ENCODE assay signal across 29 cellular contexts in genomic region chr5:156798201-156798600, GRCh38. TPM values are rescaled to one million over a fixed set of nuclear protein-coding genes. Genes with fewer than 3 reads are reported as not detected.
"Had no signal": no experiment of that assay in that cellular context is flagged by ENCODE, and none has a peak within 500 bp of the region (broad histone marks: within the 10 kb centered on the region; RNA-seq: fewer than 3 reads in every experiment).

No MANE protein-coding gene starts in this region.

- H3K27ac Mint-ChIP-seq: activated CD4-positive, alpha-beta T cell treated with anti-CD3 and anti-CD28 coated beads, Interleukin-2, amount 10 ng/mL, durations not matched to agents 24 days and 14 days; activated CD8-positive, alpha-beta T cell treated with anti-CD3 and anti-CD28 coated beads, Interleukin-2, amount 10 ng/mL, durations not matched to agents 7 days and 5 days; activated naive CD4-positive, alpha-beta T cell treated with anti-CD3 and anti-CD28 coated beads, Interleukin-2, amount 50 U/mL, for 24 hours; activated T-cell treated with anti-CD3 and anti-CD28 coated beads, Interleukin-2, amount 50 U/mL, for 24 hours; activated T-helper 2 cell treated with anti-CD3 and anti-CD28 coated beads, Interferon-gamma antibody, Interleukin-2, Interleukin-4, amounts not matched to agents 10 μg/mL and 5 μg/mL and 100 μg/mL, durations not matched to agents 14 hours and 24 hours and 36 hours had no signal

- H3K4me1 ChIP-seq: adrenal gland, breast epithelium, SJCRH30 had no signal

- H3K27me3 ChIP-seq: adrenal gland, body of pancreas, breast epithelium, SJCRH30 had no signal

- H3K4me3 ChIP-seq: adrenal gland, body of pancreas, breast epithelium, MG63, SJCRH30, SK-N-MC had no signal

- ATAC-seq: activated CD8-positive, alpha-beta T cell treated with anti-CD3 and anti-CD28 coated beads, Interleukin-2, amount 10 ng/mL, durations not matched to agents 7 days and 5 days; body of pancreas; Panc1 had no signal

- H3K9me3 ChIP-seq: adrenal gland, body of pancreas, breast epithelium, MG63, SJCRH30 had no signal

- H3K27me3 Mint-ChIP-seq: activated naive CD4-positive, alpha-beta T cell treated with anti-CD3 and anti-CD28 coated beads, Interleukin-2, amount 50 U/mL, for 24 hours had no signal

- H3K9me3 Mint-ChIP-seq: activated naive CD4-positive, alpha-beta T cell treated with anti-CD3 and anti-CD28 coated beads, Interleukin-2, amount 50 U/mL, for 24 hours; activated T-cell treated with anti-CD3 and anti-CD28 coated beads, Interleukin-2, amount 50 U/mL, for 24 hours; activated T-helper 2 cell treated with anti-CD3 and anti-CD28 coated beads, Interferon-gamma antibody, Interleukin-2, Interleukin-4, amounts not matched to agents 10 μg/mL and 5 μg/mL and 100 μg/mL, durations not matched to agents 14 hours and 24 hours and 36 hours had no signal

- H3K4me3 Mint-ChIP-seq: activated CD4-positive, alpha-beta T cell treated with anti-CD3 and anti-CD28 coated beads, Interleukin-2, amount 10 ng/mL, durations not matched to agents 24 days and 14 days; activated CD8-positive, alpha-beta T cell treated with anti-CD3 and anti-CD28 coated beads, Interleukin-2, amount 10 ng/mL, durations not matched to agents 7 days and 5 days; activated naive CD4-positive, alpha-beta T cell treated with anti-CD3 and anti-CD28 coated beads, Interleukin-2, amount 50 U/mL, for 24 hours; activated T-cell treated with anti-CD3 and anti-CD28 coated beads, Interleukin-2, amount 50 U/mL, for 24 hours had no signal

- DNase-seq: activated CD4-positive, alpha-beta T cell treated with anti-CD3 and anti-CD28 coated beads, Interleukin-2, amount 10 ng/mL, durations not matched to agents 24 days and 14 days; activated CD4-positive, alpha-beta T cell treated with anti-CD3 and anti-CD28 coated beads, Interleukin-2, amount 50 U/mL, for 48 hours; activated CD8-positive, alpha-beta T cell treated with anti-CD3 and anti-CD28 coated beads, Interleukin-2, amount 10 ng/mL, durations not matched to agents 7 days and 5 days; activated gamma-delta T cell; activated naive CD4-positive, alpha-beta T cell treated with Interleukin-2 at 50 U/mL for 16 hours; activated T-cell treated with anti-CD3 and anti-CD28 coated beads, Interleukin-2, amount 50 U/mL, for 24 hours; adrenal gland; body of pancreas; cerebellar nuclear complex; Kasumi-1; MG63; NCI-H1048; NCI-H1436 treated with DMSO at 0.1 percent for 48 hours; NCI-H1694 treated with DMSO at 0.1 percent for 48 hours; NCI-H2029; NCI-H345; NCI-H524 treated with DMSO at 0.1 percent for 48 hours; SHP77; SJCRH30; T1000; WERI-Rb-1 had no signal

- H3K36me3 Mint-ChIP-seq: activated naive CD4-positive, alpha-beta T cell treated with anti-CD3 and anti-CD28 coated beads, Interleukin-2, amount 50 U/mL, for 24 hours had no signal

- H3K27ac ChIP-seq: adrenal gland, body of pancreas, breast epithelium, SJCRH30, SK-N-MC, WERI-Rb-1 had no signal

RNA-seq across cellular contexts. Expression of gene PPP1R2B, which starts 51.9 kb away (rescaled TPM):
- total RNA-seq: astrocyte, body of pancreas, breast epithelium, cardiac septum, NCI-H460, SJCRH30 had no signal
